In the genomic region with DNA sequence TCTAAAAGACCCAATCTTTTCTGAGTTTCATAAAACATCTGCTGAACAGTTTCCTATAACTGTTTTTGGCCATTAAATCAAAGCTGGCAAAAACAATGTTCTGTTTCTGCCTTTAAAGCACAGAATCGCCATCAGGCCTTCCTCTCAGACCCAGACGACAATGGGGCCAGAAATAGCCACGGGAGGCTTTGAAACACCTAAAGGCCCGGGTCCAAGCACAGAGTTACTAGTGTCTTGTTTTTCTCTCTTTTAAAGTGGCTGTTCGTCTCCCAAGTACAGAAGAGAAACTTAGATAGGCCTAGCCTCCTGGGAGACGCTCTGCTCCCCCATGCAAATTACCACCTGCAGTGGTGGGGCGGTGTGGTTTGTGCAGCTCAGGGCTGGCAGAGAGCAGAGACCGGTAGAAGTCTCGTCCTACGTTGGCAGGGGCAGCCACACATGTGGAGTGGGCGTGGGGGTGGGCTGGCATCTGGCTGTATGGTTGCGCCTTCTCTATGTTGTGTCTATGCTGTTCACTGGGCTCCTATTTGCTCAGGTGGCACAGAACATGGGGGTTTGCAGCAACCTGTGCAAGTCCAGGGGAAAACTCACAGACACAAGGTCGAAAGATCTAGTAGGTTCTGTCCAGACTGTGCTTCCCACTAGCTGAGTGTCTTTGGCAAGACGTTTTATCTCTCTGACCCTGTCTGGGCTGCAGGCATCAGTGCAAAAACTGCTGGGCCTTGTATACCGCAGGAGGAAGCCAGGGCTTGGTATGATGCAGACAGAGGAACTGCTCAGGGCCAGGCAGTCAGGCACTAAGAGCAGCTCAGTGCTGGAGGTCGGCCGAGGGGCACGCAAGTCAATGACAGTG, we compare ENCODE assay signal across 9 cellular contexts. TPM values are rescaled to one million over a fixed set of nuclear protein-coding genes. Genes with fewer than 3 reads are reported as not detected.
DNase-seq lines count a peak whose midpoint lies in the region; ATAC-seq and TF ChIP-seq lines count a peak whose summit lies in the region.
"Had no signal": no experiment of that assay in that cellular context is flagged by ENCODE, and none has a peak within 500 bp of the region (broad histone marks: within the 10 kb centered on the region; RNA-seq: fewer than 3 reads in every experiment).

No MANE protein-coding gene starts in this region.

- TF ChIP-seq EP300 in suprapubic skin (IDR thresholded peaks at IDR 0.05) = no peak

- H3K27me3 ChIP-seq in left lung (no peaks in the 10 kb centered on the region), suprapubic skin (peaks cover 4% of the 10 kb centered on the region)
- H3K27me3 ChIP-seq: pancreas had no signal

- WGBS in suprapubic skin = 59% methylated on average over 14 of the region's 18 CpGs

- H3K27ac Mint-ChIP-seq in Calu3 (ENCODE audit: unreplicated experiment) = no peak overlapping the region

- intact Hi-C loops in left lung (cut with DNase I) (no loop called here), Calu3 (cut with micrococcal nuclease; ENCODE audit: unreplicated experiment) (no loop called here)

- H3K4me1 Mint-ChIP-seq in Calu3 (ENCODE audit: low read depth, unreplicated experiment) = no peaks in the 10 kb centered on the region

- peaks cover 13% of the 10 kb centered on the region for H3K27me3 Mint-ChIP-seq in Calu3 (ENCODE audit: unreplicated experiment)

- CTCF ChIA-PET in Calu3 (lab: Charles Lee) = no interaction called here

- H3K27ac ChIP-seq in left lung (peak overlapping the region; percentile 26 to 27), suprapubic skin (no peak overlapping the region)
- H3K27ac ChIP-seq: pancreas had no signal

- no peaks in the 10 kb centered on the region for H3K36me3 Mint-ChIP-seq in Calu3 (ENCODE audit: insufficient read depth, unreplicated experiment)

- H3K4me3 Mint-ChIP-seq in Calu3 (ENCODE audit: low read depth, unreplicated experiment) = no peak overlapping the region

- ATAC-seq in HG03159 (IDR thresholded peaks at IDR 0.05; ENCODE audit: unreplicated experiment) (peak; percentile 94), left lung (peak; percentile 29)

- no peaks in the 10 kb centered on the region for H3K9me3 Mint-ChIP-seq in Calu3 (ENCODE audit: low read depth, unreplicated experiment)

- no peak overlapping the region for H3K4me3 ChIP-seq in left lung
- no peak overlapping the region for H3K4me3 ChIP-seq in suprapubic skin
- H3K4me3 ChIP-seq: pancreas had no signal

- no peaks in the 10 kb centered on the region for H3K9me3 ChIP-seq in left lung
- no peaks in the 10 kb centered on the region for H3K9me3 ChIP-seq in suprapubic skin
- H3K9me3 ChIP-seq: pancreas had no signal

- TF ChIP-seq POLR2A in suprapubic skin (IDR thresholded peaks at IDR 0.05) = no peak

- H3K36me3 ChIP-seq in left lung (no peaks in the 10 kb centered on the region), suprapubic skin (no peaks in the 10 kb centered on the region)
- H3K36me3 ChIP-seq: pancreas had no signal

- H3K4me1 ChIP-seq in left lung (peaks cover 0 to 26% of the 10 kb centered on the region in 2 donors), suprapubic skin (peaks cover 4% of the 10 kb centered on the region)
- H3K4me1 ChIP-seq: pancreas had no signal

- no TSS peak for BruUV-seq in Calu3 (replicated peaks; lab: Mats Ljungman, UMichigan)

- TF ChIP-seq CTCF in left lung (IDR thresholded peaks at IDR 0.05) (no peak), Calu3 (IDR thresholded peaks at IDR 0.05; ENCODE audit: unreplicated experiment) (no peak), suprapubic skin (IDR thresholded peaks at IDR 0.05) (no peak)

- DNase-seq in activated gamma-delta T cell treated with Interleukin-2 at 50 U/mL for 16 hours (peak; percentile 72), activated gamma-delta T cell (lab: John Stamatoyannopoulos, UW) (no peak), left lung (no peak), Calu3 (no peak), suprapubic skin (ENCODE audit: low spot score in 2 of 2) (no peak), DMS 273 (lab: John Stamatoyannopoulos, UW; ENCODE audit: unreplicated experiment) (no peak)
- DNase-seq in activated CD4-positive, alpha-beta T cell treated with anti-CD3 and anti-CD28 coated beads, Interleukin-2, amount 50 U/mL, for 4 hours = peak; percentile 47 to 50

RNA-seq across cellular contexts. Expression of a gene that starts 23.6 kb away (rescaled TPM):
- total RNA-seq in left lung (100 to 1,000 TPM in 1 of 2 donors, 10 to 100 TPM in 1; 70.2 to 108 TPM), Calu3 (2022) (26.5 and 38.4 TPM in 2 replicates), suprapubic skin (10 to 100 TPM; 21.7 to 42.6 (median 33.7) TPM)

Comparison
In these comparisons a context has a peak if more than half of its experiments do, and no peak if none do; other contexts are left out.
1. DNase-seq: peak in activated gamma-delta T cell treated with Interleukin-2 at 50 U/mL for 16 hours (single experiment) and activated CD4-positive, alpha-beta T cell treated with anti-CD3 and anti-CD28 coated beads, Interleukin-2, amount 50 U/mL, for 4 hours (2 of 2); none in activated gamma-delta T cell (single experiment), left lung (0 of 2), Calu3 (single experiment), suprapubic skin (0 of 2) and DMS 273 (single experiment).